Comparison of ENCODE assay signal across 8 cellular contexts in the genomic region with DNA sequence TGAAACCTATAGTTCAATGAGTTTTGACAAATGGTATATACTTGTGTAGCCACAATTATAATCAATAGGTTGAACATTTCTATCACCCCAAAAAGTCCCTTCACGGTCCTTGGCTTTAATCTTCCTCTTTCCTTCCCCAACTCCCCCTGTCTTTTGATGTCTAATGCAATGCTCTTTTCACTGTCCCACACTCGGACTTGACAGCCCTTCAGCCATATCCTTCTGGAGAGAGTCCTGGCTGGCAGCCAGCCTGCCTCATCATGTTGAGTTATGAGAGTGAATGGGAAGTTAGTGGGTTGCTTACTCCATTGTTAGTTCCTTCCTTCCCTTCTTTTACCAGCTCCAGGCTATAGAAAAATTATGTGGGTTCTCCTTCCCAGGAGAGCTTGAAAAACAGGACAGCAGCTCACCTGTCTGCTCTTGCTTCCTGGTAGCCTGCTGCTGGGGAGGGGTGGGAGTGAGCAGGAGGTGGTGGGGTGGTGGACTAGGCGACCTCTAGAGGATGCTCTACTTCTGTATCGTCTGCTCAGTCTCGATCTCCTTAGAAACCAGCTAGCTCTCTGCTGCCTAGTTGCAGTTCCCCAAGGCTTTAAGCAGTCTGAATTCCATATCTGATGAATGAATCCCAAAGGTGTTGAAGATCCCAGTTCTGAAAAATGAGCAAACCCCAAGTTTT. TPM values are rescaled to one million over a fixed set of nuclear protein-coding genes. Genes with fewer than 3 reads are reported as not detected.
A peak's percentile ranks its signal among the peaks of the same experiment; 100 is the strongest.
DNase-seq lines count a peak whose midpoint lies in the region; ATAC-seq and TF ChIP-seq lines count a peak whose summit lies in the region.
"Not testable (repeated sequence)": the region's sequence is repeated elsewhere in the genome, so short reads cannot be mapped to it uniquely, and the experiment has no call there.

No MANE protein-coding gene starts in this region.

- in situ Hi-C loops in Panc1 (cut with HindIII; ENCODE audit: low pct_unique_long_range_greater_than_20kb, low sequenced_read_pairs) = not testable (repeated sequence)

- not testable (repeated sequence) for TF ChIP-seq CTCF in CD4-positive, alpha-beta T cell (IDR thresholded peaks at IDR 0.05); Panc1 (IDR thresholded peaks at IDR 0.05); natural killer cell (IDR thresholded peaks at IDR 0.05)

- H3K4me3 ChIP-seq in Panc1 (ENCODE audit: low read depth in 2 of 2, low read length in 2 of 2) = not testable (repeated sequence)

- not testable (repeated sequence) for H3K4me3 Mint-ChIP-seq in CD4-positive, alpha-beta T cell; activated naive CD8-positive, alpha-beta T cell treated with anti-CD3 and anti-CD28 coated beads, Interleukin-2, amount 10 ng/mL, durations not matched to agents 7 days and 5 days; natural killer cell

- H3K27ac Mint-ChIP-seq in CD4-positive, alpha-beta T cell; activated naive CD8-positive, alpha-beta T cell treated with anti-CD3 and anti-CD28 coated beads, Interleukin-2, amount 10 ng/mL, durations not matched to agents 7 days and 5 days; natural killer cell: not testable (repeated sequence)

- not testable (repeated sequence) for DNase-seq in CD4-positive, alpha-beta T cell; Panc1 (ENCODE audit: low read depth, low spot score); activated naive CD8-positive, alpha-beta T cell treated with anti-CD3 and anti-CD28 coated beads, Interleukin-2, amount 10 ng/mL, durations not matched to agents 7 days and 5 days; left ventricle myocardium superior; natural killer cell

- H3K27ac ChIP-seq in CD4-positive, alpha-beta T cell (ENCODE audit: low read depth, low read length); Panc1 (ENCODE audit: low read length): not testable (repeated sequence)

- not testable (repeated sequence) for H3K9me3 Mint-ChIP-seq in CD4-positive, alpha-beta T cell; activated naive CD8-positive, alpha-beta T cell treated with anti-CD3 and anti-CD28 coated beads, Interleukin-2, amount 10 ng/mL, durations not matched to agents 7 days and 5 days; natural killer cell

- not testable (repeated sequence) for H3K9me3 ChIP-seq in CD4-positive, alpha-beta T cell (ENCODE audit: control insufficient read depth, low read length); Panc1 (ENCODE audit: control insufficient read depth, insufficient read depth, low read depth, low read length)

- not testable (repeated sequence) for H3K36me3 ChIP-seq in Panc1 (ENCODE audit: control insufficient read depth, insufficient read depth, low read length)

- POLR2A ChIA-PET in CD4-positive, alpha-beta T cell (lab: Charles Lee); Panc1 (lab: Charles Lee); activated naive CD8-positive, alpha-beta T cell treated with anti-CD3 and anti-CD28 coated beads, Interleukin-2, amount 10 ng/mL, durations not matched to agents 7 days and 5 days (lab: Charles Lee): not testable (repeated sequence)

- H3K4me1 Mint-ChIP-seq in CD4-positive, alpha-beta T cell (ENCODE audit: low read depth); activated naive CD8-positive, alpha-beta T cell treated with anti-CD3 and anti-CD28 coated beads, Interleukin-2, amount 10 ng/mL, durations not matched to agents 7 days and 5 days; natural killer cell: not testable (repeated sequence)

- CTCF ChIA-PET in CD4-positive, alpha-beta T cell (lab: Charles Lee); Panc1 (lab: Charles Lee): not testable (repeated sequence)

- not testable (repeated sequence) for H3K27me3 ChIP-seq in CD4-positive, alpha-beta T cell (ENCODE audit: control insufficient read depth, insufficient read depth, low read length); Panc1 (ENCODE audit: control insufficient read depth, insufficient read depth, low read length)

- H3K36me3 Mint-ChIP-seq in CD4-positive, alpha-beta T cell (ENCODE audit: low read depth); activated naive CD8-positive, alpha-beta T cell treated with anti-CD3 and anti-CD28 coated beads, Interleukin-2, amount 10 ng/mL, durations not matched to agents 7 days and 5 days; natural killer cell: not testable (repeated sequence)

- not testable (repeated sequence) for H3K4me1 ChIP-seq in Panc1 (ENCODE audit: control insufficient read depth, insufficient read depth, low read length)

- ATAC-seq in CD4-positive, alpha-beta T cell (ENCODE audit: poor library complexity) = peak; percentile 62
- peak; percentile 78 for ATAC-seq in GM19438 (IDR thresholded peaks at IDR 0.05; ENCODE audit: low read depth, unreplicated experiment)
- ATAC-seq in HG02642 (IDR thresholded peaks at IDR 0.05; ENCODE audit: poor library complexity, unreplicated experiment) = peak; percentile 78
- peak; percentile 58 for ATAC-seq in HG03066 (IDR thresholded peaks at IDR 0.05; ENCODE audit: low read depth, unreplicated experiment)
- peak; percentile 69 for ATAC-seq in Panc1
- peak; percentile 68 for ATAC-seq in activated naive CD8-positive, alpha-beta T cell treated with anti-CD3 and anti-CD28 coated beads, Interleukin-2, amount 10 ng/mL, durations not matched to agents 7 days and 5 days (ENCODE audit: low read depth)
- peak; percentile 87 for ATAC-seq in left ventricle myocardium superior
- ATAC-seq in natural killer cell = peak in 2 of 3 donors; percentile 48 to 57

- BruUV-seq in Panc1 (replicated peaks; lab: Mats Ljungman, UMichigan) = not testable (repeated sequence)

- H3K27me3 Mint-ChIP-seq in CD4-positive, alpha-beta T cell; activated naive CD8-positive, alpha-beta T cell treated with anti-CD3 and anti-CD28 coated beads, Interleukin-2, amount 10 ng/mL, durations not matched to agents 7 days and 5 days; natural killer cell (ENCODE audit: low read depth in 2 of 2): not testable (repeated sequence)

- intact Hi-C loops in CD4-positive, alpha-beta T cell (cut with DNase I, micrococcal nuclease); Panc1 (cut with micrococcal nuclease; ENCODE audit: unreplicated experiment); left ventricle myocardium superior (cut with micrococcal nuclease); natural killer cell (cut with micrococcal nuclease): not testable (repeated sequence)

RNA-seq across cellular contexts. Expression of a gene that starts 29.8 kb away (rescaled TPM):
- 10 to 100 TPM; 15.2 to 17.7 TPM for total RNA-seq in CD4-positive, alpha-beta T cell
- 75.0 TPM for total RNA-seq in Panc1 (2021; ENCODE audit: unreplicated experiment)
- 46.4 TPM for polyA plus RNA-seq in Panc1 (2012; ENCODE audit: insufficient read length)
- 10 to 100 TPM; 79.7 to 83.8 TPM for total RNA-seq in activated naive CD8-positive, alpha-beta T cell treated with anti-CD3 and anti-CD28 coated beads, Interleukin-2, amount 10 ng/mL, durations not matched to agents 7 days and 5 days
- 19.6 TPM for total RNA-seq in left ventricle myocardium superior
- total RNA-seq in natural killer cell = 10 to 100 TPM; 40.6 to 62.8 (median 56.0) TPM

RNA-seq across cellular contexts. Expression of a gene that starts 30.5 kb away (rescaled TPM):
- total RNA-seq in CD4-positive, alpha-beta T cell = 1 to 10 TPM in 1 of 2 experiments, under 1 TPM in 1; 0.66 to 1.2 TPM
- total RNA-seq in Panc1 (2021; ENCODE audit: unreplicated experiment) = 29.2 TPM
- polyA plus RNA-seq in Panc1 (2012; ENCODE audit: insufficient read length) = 23.1 TPM
- total RNA-seq in activated naive CD8-positive, alpha-beta T cell treated with anti-CD3 and anti-CD28 coated beads, Interleukin-2, amount 10 ng/mL, durations not matched to agents 7 days and 5 days = 10 to 100 TPM; 21.3 to 22.1 TPM
- 1.5 TPM for total RNA-seq in left ventricle myocardium superior
- total RNA-seq in natural killer cell = 1 to 10 TPM in 2 of 3 donors, under 1 TPM in 1; 0.60 to 2.4 (median 1.8) TPM
